ENCODE assay signal across 16 cellular contexts in the genomic region with DNA sequence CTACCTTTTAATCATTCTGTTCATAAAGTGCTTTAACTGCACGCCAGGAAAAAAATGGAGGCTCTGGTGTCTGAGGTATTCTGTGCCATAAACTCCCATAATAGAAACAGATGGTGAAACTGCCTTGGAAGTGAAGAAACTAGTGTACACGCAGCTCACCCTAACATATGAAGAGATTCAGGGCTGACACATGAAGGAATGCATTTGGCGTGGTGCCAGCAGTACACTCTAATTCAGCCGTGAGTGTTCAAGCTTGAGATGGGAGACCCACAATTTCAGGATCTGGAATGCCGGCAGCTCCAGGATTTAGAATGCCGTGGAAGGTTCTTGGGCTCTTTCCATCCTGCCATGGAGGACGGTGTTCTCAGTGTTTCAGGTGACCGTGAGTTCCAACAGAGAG.
DNase-seq lines count a peak whose midpoint lies in the region; ATAC-seq and TF ChIP-seq lines count a peak whose summit lies in the region.
"Had no signal": no experiment of that assay in that cellular context is flagged by ENCODE, and none has a peak within 500 bp of the region (broad histone marks: within the 10 kb centered on the region; RNA-seq: fewer than 3 reads in every experiment).

No MANE protein-coding gene starts in this region.

- no peak overlapping the region for H3K4me3 Mint-ChIP-seq in neural progenitor cell
- H3K4me3 Mint-ChIP-seq: memory B cell; neural crest cell; T-helper 1 cell treated with Interleukin-12 subunit alpha and Interleukin-12 subunit beta and Interleukin-4 antibody, amounts not matched to agents 30 μg/mL and 1 μg/mL, for 36 hours; WTC11 had no signal

- H3K4me3 ChIP-seq in heart right ventricle (no peak overlapping the region), fibroblast of the aortic adventitia (ENCODE audit: low read depth, low read length) (no peak overlapping the region), neural progenitor cell (no peak overlapping the region)
- H3K4me3 ChIP-seq: colonic mucosa, stomach, uterus had no signal

- no peak overlapping the region for H2AFZ ChIP-seq in neural progenitor cell (replicated peaks)

- H3K27ac ChIP-seq in heart right ventricle (no peak overlapping the region), neural progenitor cell (no peak overlapping the region)
- H3K27ac ChIP-seq: colonic mucosa, stomach, uterus had no signal

- H3K4me2 ChIP-seq in neural progenitor cell = no peak overlapping the region

- no peaks in the 10 kb centered on the region for H3K36me3 Mint-ChIP-seq in neural progenitor cell
- H3K36me3 Mint-ChIP-seq: memory B cell had no signal

- no peak overlapping the region for H3K9ac ChIP-seq in neural progenitor cell

- H3K27me3 Mint-ChIP-seq in neural progenitor cell (ENCODE audit: insufficient read depth, low read depth) = no peaks in the 10 kb centered on the region
- H3K27me3 Mint-ChIP-seq: memory B cell had no signal

- H3F3A ChIP-seq in neural progenitor cell (ENCODE audit: low read depth) = no peaks in the 10 kb centered on the region

- ATAC-seq in left ventricle myocardium superior (no peak), heart right ventricle (no peak), HG03135 (IDR thresholded peaks at IDR 0.05; ENCODE audit: unreplicated experiment) (no peak)
- ATAC-seq: WTC11 had no signal

- no peaks in the 10 kb centered on the region for H3K9me3 ChIP-seq in heart right ventricle
- H3K9me3 ChIP-seq in neural progenitor cell (ENCODE audit: low read depth) = no peaks in the 10 kb centered on the region
- H3K9me3 ChIP-seq: colonic mucosa, uterus had no signal

- intact Hi-C loops in left ventricle myocardium superior (cut with micrococcal nuclease) = no loop called here
- intact Hi-C loops in heart right ventricle (cut with DNase I) = no loop called here

- 38% methylated on average over 8 of the region's 8 CpGs for WGBS in heart right ventricle, 2 donors

- DNase-seq in left ventricle myocardium superior (peak; percentile 37), heart right ventricle (no peak), NCI-H82 (lab: John Stamatoyannopoulos, UW) (peak; percentile 99), fibroblast of the aortic adventitia (ENCODE audit: low read depth) (peak; percentile 1), neural progenitor cell (ENCODE audit: low spot score) (no peak), NCI-H146 treated with DMSO at 0.1 percent for 48 hours (lab: John Stamatoyannopoulos, UW; ENCODE audit: unreplicated experiment) (no peak), GM19240 (ENCODE audit: insufficient read length, low spot score) (no peak)
- DNase-seq: activated effector memory CD4-positive, alpha-beta T cell treated with Interleukin-2 at 50 U/mL for 16 hours; colonic mucosa; stomach; uterus had no signal

- H3K4me1 ChIP-seq in heart right ventricle (no peaks in the 10 kb centered on the region), neural progenitor cell (no peaks in the 10 kb centered on the region)
- H3K4me1 ChIP-seq: colonic mucosa, stomach, uterus had no signal

- H3K4me1 Mint-ChIP-seq in neural progenitor cell = no peaks in the 10 kb centered on the region
- H3K4me1 Mint-ChIP-seq: memory B cell, neural crest cell, WTC11 had no signal

- no peak overlapping the region for H3K27ac Mint-ChIP-seq in neural progenitor cell
- H3K27ac Mint-ChIP-seq: memory B cell; T-helper 1 cell treated with Interleukin-12 subunit alpha and Interleukin-12 subunit beta and Interleukin-4 antibody, amounts not matched to agents 30 μg/mL and 1 μg/mL, for 36 hours; WTC11 had no signal

- no peaks in the 10 kb centered on the region for H4K20me1 ChIP-seq in neural progenitor cell (ENCODE audit: low read depth)

- H3K36me3 ChIP-seq in heart right ventricle = no peaks in the 10 kb centered on the region
- no peaks in the 10 kb centered on the region for H3K36me3 ChIP-seq in neural progenitor cell
- H3K36me3 ChIP-seq: colonic mucosa, stomach, uterus had no signal

- peaks cover 4% of the 10 kb centered on the region for H3K9me3 Mint-ChIP-seq in neural progenitor cell
- H3K9me3 Mint-ChIP-seq: T-helper 1 cell treated with Interleukin-12 subunit alpha and Interleukin-12 subunit beta and Interleukin-4 antibody, amounts not matched to agents 30 μg/mL and 1 μg/mL, for 36 hours had no signal

- no peaks in the 10 kb centered on the region for H3K79me2 ChIP-seq in neural progenitor cell (ENCODE audit: low read depth)

- H3K27me3 ChIP-seq in heart right ventricle = peaks cover 0 to 15% (median 0%) of the 10 kb centered on the region in 7 donors
- H3K27me3 ChIP-seq in neural progenitor cell = no peaks in the 10 kb centered on the region
- H3K27me3 ChIP-seq: colonic mucosa, stomach, uterus had no signal

- TF ChIP-seq CTCF in heart right ventricle (IDR thresholded peaks at IDR 0.05) (no peak), fibroblast of the aortic adventitia (IDR thresholded peaks at IDR 0.05; ENCODE audit: insufficient read depth, low read length) (no peak), neural progenitor cell (IDR thresholded peaks at IDR 0.05) (no peak)

Comparison
In these comparisons a context has a peak if more than half of its experiments do, and no peak if none do; other contexts are left out.
1. DNase-seq: peak in left ventricle myocardium superior (single experiment), NCI-H82 (single experiment) and fibroblast of the aortic adventitia (single experiment); none in heart right ventricle (0 of 2), neural progenitor cell (single experiment), NCI-H146 treated with DMSO at 0.1 percent for 48 hours (single experiment) and GM19240 (single experiment).